In genomic region chr3:15205934-15206661, GRCh38 we compare ENCODE assay signal across 8 cellular contexts. TPM values are rescaled to one million over a fixed set of nuclear protein-coding genes. Genes with fewer than 3 reads are reported as not detected.
DNase-seq lines count a peak whose midpoint lies in the region; ATAC-seq and TF ChIP-seq lines count a peak whose summit lies in the region.

Gene CAPN7, plus strand, starts transcription at chr3:15206246. Its CDS starts 250 bp downstream, at chr3:15206496.

- peak within 1 kb of the TSS; percentile 88 for H3K27ac ChIP-seq in mesodermal cell (ENCODE audit: low read depth, low read length, severe bottlenecking)

- peak within 1 kb of the TSS; percentile 93 for H3K27ac Mint-ChIP-seq in activated CD4-positive, alpha-beta T cell treated with anti-CD3 and anti-CD28 coated beads, Interleukin-2, amount 10 ng/mL, durations not matched to agents 7 days and 5 days

- H3K4me3 Mint-ChIP-seq in activated CD4-positive, alpha-beta T cell treated with anti-CD3 and anti-CD28 coated beads, Interleukin-2, amount 10 ng/mL, durations not matched to agents 7 days and 5 days: peak within 1 kb of the TSS; percentile 83

- TF ChIP-seq CTCF in AG09309 (IDR thresholded peaks at IDR 0.05; ENCODE audit: control insufficient read depth, insufficient read depth, low read depth, low read length, missing control alignments): peak; percentile 57

- H3K36me3 ChIP-seq in mesodermal cell (ENCODE audit: control insufficient read depth, insufficient read depth, low read length): peaks cover 16% of the 10 kb centered on the region

- WGBS in mesodermal cell (ENCODE audit: insufficient coverage in 2 of 2), 2 experiments: 1% methylated on average over 47 to 57 of the region's 92 CpGs

- peaks cover 34% of the 10 kb centered on the region for H3K4me1 Mint-ChIP-seq in activated CD4-positive, alpha-beta T cell treated with anti-CD3 and anti-CD28 coated beads, Interleukin-2, amount 10 ng/mL, durations not matched to agents 7 days and 5 days

- H3K9me3 ChIP-seq in mesodermal cell (ENCODE audit: control insufficient read depth, low read length): no peaks in the 10 kb centered on the region

- CTCF ChIA-PET in activated CD4-positive, alpha-beta T cell treated with anti-CD3 and anti-CD28 coated beads, Interleukin-2, amount 10 ng/mL, durations not matched to agents 7 days and 5 days (lab: Charles Lee): interaction anchor here (0.6 to 2.9 kb wide), 14 partner anchors 9 to 400 kb away, joined by 3 to 14 read pairs (median 4); partner anchors contain the start of gene SH3BP5

- ATAC-seq in GM19351 (IDR thresholded peaks at IDR 0.05; ENCODE audit: unreplicated experiment) (peak; percentile 80), HG03558 (IDR thresholded peaks at IDR 0.05; ENCODE audit: extremely low read depth, unreplicated experiment) (peak; percentile 78)

- peaks cover 3% of the 10 kb centered on the region for H3K36me3 Mint-ChIP-seq in activated CD4-positive, alpha-beta T cell treated with anti-CD3 and anti-CD28 coated beads, Interleukin-2, amount 10 ng/mL, durations not matched to agents 7 days and 5 days (ENCODE audit: low read depth)

- POLR2A ChIA-PET in activated CD4-positive, alpha-beta T cell treated with anti-CD3 and anti-CD28 coated beads, Interleukin-2, amount 10 ng/mL, durations not matched to agents 7 days and 5 days (lab: Charles Lee): no interaction called here

- H3K4me1 ChIP-seq in mesodermal cell (ENCODE audit: control insufficient read depth, insufficient read depth, low read length, poor library complexity, severe bottlenecking): peaks cover 12% of the 10 kb centered on the region

- H3K9me3 Mint-ChIP-seq in activated CD4-positive, alpha-beta T cell treated with anti-CD3 and anti-CD28 coated beads, Interleukin-2, amount 10 ng/mL, durations not matched to agents 7 days and 5 days: no peaks in the 10 kb centered on the region

- peak; percentile 69 for DNase-seq in AG09309 (ENCODE audit: low read depth)
- DNase-seq in activated CD4-positive, alpha-beta T cell treated with anti-CD3 and anti-CD28 coated beads, Interleukin-2, amount 10 ng/mL, durations not matched to agents 7 days and 5 days: peak; percentile 90
- peak; percentile 91 for DNase-seq in effector CD4-positive, alpha-beta T cell
- DNase-seq in stimulated activated CD8-positive, alpha-beta memory T cell treated with anti-CD3 and anti-CD28 coated beads, Interleukin-2, amount 100 ng/mL, for 1 hour (ENCODE audit: low read depth in 2 of 2): peak; percentile 87 to 88
- no peak for DNase-seq in NCI-H2171 treated with DMSO at 0.1 percent for 48 hours (lab: John Stamatoyannopoulos, UW)

- H3K4me3 ChIP-seq in AG09309 (ENCODE audit: control insufficient read depth, low read depth, low read length) (peak within 1 kb of the TSS; percentile 96), mesodermal cell (ENCODE audit: extremely low read depth, insufficient read depth, low read length, poor library complexity, severe bottlenecking) (peak within 1 kb of the TSS; percentile 90)

- peaks cover 1% of the 10 kb centered on the region for H3K27me3 Mint-ChIP-seq in activated CD4-positive, alpha-beta T cell treated with anti-CD3 and anti-CD28 coated beads, Interleukin-2, amount 10 ng/mL, durations not matched to agents 7 days and 5 days

RNA-seq across cellular contexts. Expression of gene CAPN7, which starts in this region (rescaled TPM):
- 10 to 100 TPM; 25.0 to 27.0 TPM for total RNA-seq in activated CD4-positive, alpha-beta T cell treated with anti-CD3 and anti-CD28 coated beads, Interleukin-2, amount 10 ng/mL, durations not matched to agents 7 days and 5 days
- 26.5 TPM for polyA plus RNA-seq in mesodermal cell (2013, experiment 1 of 2)
- 23.3 TPM for polyA plus RNA-seq in mesodermal cell (2013, experiment 2 of 2)
